16 cellular contexts compared by ENCODE assay signal in the genomic region with DNA sequence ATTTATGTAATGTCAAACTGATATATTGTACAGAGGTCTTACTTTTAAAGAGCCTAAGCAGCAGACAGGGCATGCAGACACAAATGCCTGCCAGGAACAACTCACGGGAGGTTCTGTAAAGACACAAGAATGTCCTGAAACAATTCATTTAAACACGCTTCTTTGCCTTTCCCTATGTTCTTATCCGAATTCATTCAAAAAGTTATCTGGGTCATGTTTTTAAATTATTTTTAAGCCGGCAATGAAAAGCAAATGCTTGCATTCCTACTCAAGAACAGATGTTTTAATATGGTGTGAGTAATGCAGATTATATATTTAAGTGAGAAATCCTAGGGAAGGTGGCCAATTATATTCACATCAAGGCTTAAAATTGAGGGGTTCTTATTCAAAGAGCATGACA.
DNase-seq lines count a peak whose midpoint lies in the region; ATAC-seq and TF ChIP-seq lines count a peak whose summit lies in the region.
"Had no signal": no experiment of that assay in that cellular context is flagged by ENCODE, and none has a peak within 500 bp of the region (broad histone marks: within the 10 kb centered on the region; RNA-seq: fewer than 3 reads in every experiment).

No MANE protein-coding gene starts in this region.

- no peaks in the 10 kb centered on the region for H3K36me3 ChIP-seq in SJSA1
- H3K36me3 ChIP-seq: BLaER1, colonic mucosa had no signal

- peaks cover 8% of the 10 kb centered on the region for H3K36me3 Mint-ChIP-seq in osteocyte (ENCODE audit: unreplicated experiment)
- H3K36me3 Mint-ChIP-seq: stimulated activated memory B cell treated with anti-CD40 and anti-IgM and Interleukin-4, amounts not matched to agents 10 μg/mL and 1 μg/mL and 100 μg/mL, for 72 hours had no signal

- no peak for TF ChIP-seq CTCF in osteocyte (IDR thresholded peaks at IDR 0.05)

- H3K27me3 ChIP-seq in SJSA1 (replicated peaks) = no peaks in the 10 kb centered on the region
- H3K27me3 ChIP-seq: BLaER1, colonic mucosa had no signal

- H3K4me3 ChIP-seq in SJSA1 = no peak overlapping the region
- H3K4me3 ChIP-seq: BLaER1, colonic mucosa had no signal

- H3K4me1 Mint-ChIP-seq in osteocyte (ENCODE audit: unreplicated experiment) = peaks cover 43% of the 10 kb centered on the region
- H3K4me1 Mint-ChIP-seq: natural killer cell; stimulated activated memory B cell treated with anti-CD40 and anti-IgM and Interleukin-4, amounts not matched to agents 10 μg/mL and 1 μg/mL and 100 μg/mL, for 72 hours had no signal

- H3K27ac Mint-ChIP-seq in osteocyte (ENCODE audit: unreplicated experiment) = peak overlapping the region; percentile 83
- H3K27ac Mint-ChIP-seq: activated T-cell treated with anti-CD3 and anti-CD28 coated beads, Interleukin-2, amount 50 U/mL, for 72 hours; natural killer cell; stimulated activated memory B cell treated with anti-CD40 and anti-IgM and Interleukin-4, amounts not matched to agents 10 μg/mL and 1 μg/mL and 100 μg/mL, for 72 hours had no signal

- H3K4me3 Mint-ChIP-seq in osteocyte (ENCODE audit: unreplicated experiment) = no peak overlapping the region
- H3K4me3 Mint-ChIP-seq: activated T-cell treated with anti-CD3 and anti-CD28 coated beads, Interleukin-2, amount 50 U/mL, for 72 hours; natural killer cell; stimulated activated memory B cell treated with anti-CD40 and anti-IgM and Interleukin-4, amounts not matched to agents 10 μg/mL and 1 μg/mL and 100 μg/mL, for 72 hours had no signal

- H3K27me3 Mint-ChIP-seq in osteocyte (ENCODE audit: unreplicated experiment) = no peaks in the 10 kb centered on the region
- H3K27me3 Mint-ChIP-seq: stimulated activated memory B cell treated with anti-CD40 and anti-IgM and Interleukin-4, amounts not matched to agents 10 μg/mL and 1 μg/mL and 100 μg/mL, for 72 hours had no signal

- H3K9me3 ChIP-seq in SJSA1 (replicated peaks) = no peaks in the 10 kb centered on the region
- H3K9me3 ChIP-seq: BLaER1, colonic mucosa had no signal

- peak overlapping the region; percentile 50 for H3K27ac ChIP-seq in SJSA1
- H3K27ac ChIP-seq: BLaER1, colonic mucosa had no signal

- no peak for ATAC-seq in HG02610 (IDR thresholded peaks at IDR 0.05; ENCODE audit: unreplicated experiment)
- ATAC-seq in HG03520 (IDR thresholded peaks at IDR 0.05; ENCODE audit: unreplicated experiment) = no peak
- ATAC-seq: activated T-cell treated with anti-CD3 and anti-CD28 coated beads, Interleukin-2, amount 50 U/mL, for 72 hours; natural killer cell; stimulated activated memory B cell treated with anti-CD40 and anti-IgM and Interleukin-4, amounts not matched to agents 10 μg/mL and 1 μg/mL and 100 μg/mL, for 72 hours had no signal

- peak; percentile 20 for DNase-seq in GM04504 (ENCODE audit: low read depth)
- DNase-seq in SJSA1 (ENCODE audit: low read depth in 1 of 2, low spot score in 2 of 2) = peak in 1 of 2 experiments; percentile 12
- DNase-seq in fibroblast of peridontal ligament (ENCODE audit: extremely low read depth) = peak; percentile 76
- DNase-seq in osteocyte (ENCODE audit: extremely low spot score, unreplicated experiment) = no peak
- DNase-seq in NCI-H2196 (lab: John Stamatoyannopoulos, UW; ENCODE audit: unreplicated experiment) = no peak
- DNase-seq in activated naive CD4-positive, alpha-beta T cell treated with Interleukin-2 at 50 U/mL for 16 hours = no peak
- DNase-seq: activated T-cell treated with anti-CD3 and anti-CD28 coated beads, Interleukin-2, amount 50 U/mL, for 72 hours; colonic mucosa; GOT3; left ventricle myocardium superior; natural killer cell; NCI-H446 had no signal

- peaks cover 6% of the 10 kb centered on the region for H3K9me3 Mint-ChIP-seq in osteocyte (ENCODE audit: unreplicated experiment)

- H3K4me1 ChIP-seq in SJSA1 (replicated peaks) = peaks cover 43% of the 10 kb centered on the region
- H3K4me1 ChIP-seq: BLaER1, colonic mucosa had no signal

Comparison
In these comparisons a context has a peak if more than half of its experiments do, and no peak if none do; other contexts are left out.
1. DNase-seq: peak in GM04504 (single experiment) and fibroblast of peridontal ligament (single experiment); none in osteocyte (single experiment), NCI-H2196 (single experiment) and activated naive CD4-positive, alpha-beta T cell treated with Interleukin-2 at 50 U/mL for 16 hours (single experiment).